In the genomic region with DNA sequence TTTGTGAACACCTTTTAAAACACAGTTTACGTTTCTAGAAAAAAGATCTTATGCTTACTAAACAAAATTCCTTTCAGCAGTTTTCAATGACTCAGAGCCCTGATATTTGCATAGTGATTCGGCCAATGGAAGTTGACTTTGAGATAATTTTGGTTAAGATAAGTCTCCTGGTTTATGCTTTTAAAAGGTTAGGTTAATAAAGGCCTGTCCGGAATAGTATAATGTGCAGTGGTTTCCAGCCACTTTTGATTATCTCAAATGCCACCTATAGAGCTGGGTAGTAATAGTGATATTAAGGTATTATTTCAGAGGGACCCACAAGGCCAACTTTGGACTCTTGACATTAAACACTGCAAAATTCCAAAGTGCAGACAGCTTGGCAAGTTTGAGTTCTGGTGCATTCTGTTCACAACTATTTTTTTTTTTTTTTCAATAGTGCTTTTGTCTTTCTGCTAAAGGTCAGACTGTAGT, we compare ENCODE assay signal across 1 cellular context.
TF ChIP-seq lines count a peak whose summit lies in the region.

No MANE protein-coding gene starts in this region.

TF ChIP-seq in K562, 482 proteins besides CTCF, POLR2A, EP300 and RAD21 (continued from another document):
- no peak for TF ChIP-seq REST (CRISPR knock-in tag; IDR thresholded peaks at IDR 0.05; ENCODE audit: low read depth)
- no peak for TF ChIP-seq GTF3C2 (IDR thresholded peaks at IDR 0.05; ENCODE audit: borderline replicate concordance, extremely low read depth, insufficient read length)
- no peak for TF ChIP-seq TFE3 (CRISPR knock-in tag; IDR thresholded peaks at IDR 0.05)
- TF ChIP-seq CCNT2 (IDR thresholded peaks at IDR 0.05; ENCODE audit: borderline replicate concordance, extremely low read depth, insufficient read length, low read depth, low read length), result no peak
- TF ChIP-seq FUS (optimal IDR thresholded peaks at IDR 0.05; ENCODE audit: low read depth, low read length), result no peak
- no peak for TF ChIP-seq ARHGAP35 (IDR thresholded peaks at IDR 0.05; ENCODE audit: partially characterized antibody)
- peak; percentile 81 for TF ChIP-seq ZNF316 (IDR thresholded peaks at IDR 0.05)
- no peak for TF ChIP-seq L3MBTL2 (IDR thresholded peaks at IDR 0.05)
- peak; percentile 72 for TF ChIP-seq C11orf30 (IDR thresholded peaks at IDR 0.05; ENCODE audit: low read depth)
- no peak for TF ChIP-seq MEIS2 (IDR thresholded peaks at IDR 0.05; ENCODE audit: partially characterized antibody)
- peak; percentile 36; the same call in 1 of the 2 replicates for TF ChIP-seq JUND (IDR thresholded peaks at IDR 0.05; ENCODE audit: borderline replicate concordance, low read depth, low read length)
- peak; percentile 11; the same call in 1 of the 3 replicates for TF ChIP-seq JUND (tag; IDR thresholded peaks at IDR 0.05; ENCODE audit: borderline replicate concordance, low read depth, low read length)
